8 cellular contexts compared by ENCODE assay signal in genomic region chr11:73307323-73308002, GRCh38.
DNase-seq lines count a peak whose midpoint lies in the region; ATAC-seq and TF ChIP-seq lines count a peak whose summit lies in the region.

No MANE protein-coding gene starts in this region.

- ATAC-seq in GM18909 (IDR thresholded peaks at IDR 0.05; ENCODE audit: poor library complexity, unreplicated experiment) (peak; percentile 60), HG03280 (IDR thresholded peaks at IDR 0.05; ENCODE audit: unreplicated experiment) (peak; percentile 55)

- peak overlapping the region; percentile 81 for H3K4me3 ChIP-seq in AG04449 (ENCODE audit: low read depth, low read length)

- POLR2A ChIA-PET in AG04449 (lab: Yijun Ruan, JAX) = interaction anchor here (0.9 to 4.7 kb wide), 8 partner anchors 12 to 291 kb away, joined by 3 to 64 read pairs (median 4); no protein-coding TSS in a partner anchor

- H3K27ac ChIP-seq in cingulate gyrus (ENCODE audit: low read depth, low read length) (peak overlapping the region; percentile 63), layer of hippocampus (ENCODE audit: low read depth, low read length) (peak overlapping the region; percentile 84)

- peak; percentile 89 for DNase-seq in AG04449 (ENCODE audit: low read depth, low spot score)
- peak; percentile 98 to 99 for DNase-seq in NCI-H446 (lab: John Stamatoyannopoulos, UW)
- DNase-seq in activated CD4-positive, alpha-beta T cell treated with anti-CD3 and anti-CD28 coated beads for 24 hours (ENCODE audit: low read depth in 2 of 2) = peak; percentile 90 to 94
- peak; percentile 83 to 94 (median 90) for DNase-seq in stimulated activated CD4-positive, alpha-beta T cell treated with anti-CD3 and anti-CD28 coated beads, Interleukin-1b, Interleukin-23, amount 100 ng/mL, for 24 hours (ENCODE audit: low read depth in 4 of 4, low spot score in 1 of 4)

- TF ChIP-seq CTCF in AG04449 (IDR thresholded peaks at IDR 0.05; ENCODE audit: insufficient read depth, low read length, missing control alignments) = peak; percentile 82

- peaks cover 6% of the 10 kb centered on the region for H3K27me3 ChIP-seq in layer of hippocampus (ENCODE audit: control insufficient read depth, insufficient read depth, low read length)

- CTCF ChIA-PET in AG04449 (lab: Yijun Ruan, JAX) = interaction anchor here (0.6 to 28.8 kb wide), 43 partner anchors 8 to 467 kb away, joined by 3 to 605 read pairs (median 5); partner anchors contain the start of gene P2RY6

Comparison
In these comparisons a context has a peak if more than half of its experiments do, and no peak if none do; other contexts are left out.
1. Peak in every context shown above with its lines: DNase-seq, ATAC-seq, H3K4me3 ChIP-seq and H3K27ac ChIP-seq.